34 cellular contexts compared by ENCODE assay signal in the genomic region with DNA sequence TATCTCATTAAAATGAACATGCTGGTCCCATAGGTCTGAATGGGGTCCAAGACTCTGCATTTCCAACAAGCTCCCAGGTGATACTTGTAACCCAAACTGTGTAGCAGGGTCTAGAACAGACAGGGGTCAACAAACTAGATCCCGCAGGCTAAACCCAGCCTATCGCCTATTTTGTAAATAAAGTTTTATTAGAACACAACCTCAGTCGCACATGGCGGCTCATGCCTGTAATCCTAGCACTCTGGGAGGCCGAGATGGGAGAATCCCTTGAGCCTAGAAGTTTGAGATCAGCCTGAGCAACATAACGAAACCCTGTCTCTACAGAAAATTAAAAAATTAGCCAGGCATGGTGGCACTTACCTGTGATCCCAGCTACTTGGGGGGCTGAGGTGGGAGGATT.
"Had no signal": no experiment of that assay in that cellular context is flagged by ENCODE, and none has a peak within 500 bp of the region (broad histone marks: within the 10 kb centered on the region; RNA-seq: fewer than 3 reads in every experiment).

No MANE protein-coding gene starts in this region.

- H3K4me3 ChIP-seq: MG63 had no signal

- H3K36me3 ChIP-seq: MG63 had no signal

- H3K27me3 ChIP-seq: MG63 had no signal

- DNase-seq: Karpas-422, Kasumi-1, MG63, MM.1S, MV-4-11, NCI-H1048, NCI-H1092, NCI-H1092 treated with DMSO at 0.1 percent for 48 hours, NCI-H1105, NCI-H1105 treated with DMSO at 0.1 percent for 48 hours, NCI-H1417, NCI-H1417 treated with DMSO at 0.1 percent for 48 hours, NCI-H1436, NCI-H1436 treated with DMSO at 0.1 percent for 48 hours, NCI-H146, NCI-H1694, NCI-H1694 treated with DMSO at 0.1 percent for 48 hours, NCI-H187, NCI-H187 treated with DMSO at 0.1 percent for 48 hours, NCI-H1930, NCI-H2029, NCI-H2029 treated with DMSO at 0.1 percent for 48 hours, NCI-H2081, NCI-H2081 treated with DMSO at 0.1 percent for 48 hours, NCI-H2107, NCI-H2171, NCI-H2171 treated with DMSO at 0.1 percent for 48 hours, NCI-H2227 treated with DMSO at 0.1 percent for 48 hours, NCI-H226, NCI-H345, NCI-H446, NCI-H446 treated with DMSO at 0.1 percent for 48 hours, NCI-H510A, NCI-H510A treated with DMSO at 0.1 percent for 48 hours had no signal
